Comparison of ENCODE assay signal across 10 cellular contexts in genomic region chr5:143398451-143399237, GRCh38.
DNase-seq lines count a peak whose midpoint lies in the region; ATAC-seq lines count a peak whose summit lies in the region.
"Had no signal": no experiment of that assay in that cellular context is flagged by ENCODE, and none has a peak within 500 bp of the region (broad histone marks: within the 10 kb centered on the region; RNA-seq: fewer than 3 reads in every experiment).

No MANE protein-coding gene starts in this region.

- peak overlapping the region; percentile 92 for H3K4me3 Mint-ChIP-seq in stimulated activated naive CD8-positive, alpha-beta T cell treated with anti-CD3 and anti-CD28 coated beads, Interleukin-15, Interleukin-2, amounts not matched to agents 100 ng/mL and 50 ng/mL, for 24 hours

- H3K36me3 Mint-ChIP-seq in stimulated activated naive CD8-positive, alpha-beta T cell treated with anti-CD3 and anti-CD28 coated beads, Interleukin-15, Interleukin-2, amounts not matched to agents 100 ng/mL and 50 ng/mL, for 24 hours (ENCODE audit: low read depth) = peaks cover 45% of the 10 kb centered on the region

- no peak for DNase-seq in stimulated activated naive CD8-positive, alpha-beta T cell treated with anti-CD3 and anti-CD28 coated beads, Interleukin-15, Interleukin-2, amounts not matched to agents 100 U/mL and 50 U/mL, for 24 hours
- DNase-seq in amniotic epithelial cell (ENCODE audit: low read depth) (peak; percentile 49), medulla oblongata (ENCODE audit: extremely low spot score) (peak; percentile 60)
- DNase-seq: NCI-H510A; stimulated activated CD8-positive, alpha-beta memory T cell treated with anti-CD3 and anti-CD28 coated beads, Interleukin-4, amount 100 ng/mL, for 48 hours had no signal

- no peak overlapping the region for H3K27ac Mint-ChIP-seq in stimulated activated naive CD8-positive, alpha-beta T cell treated with anti-CD3 and anti-CD28 coated beads, Interleukin-15, Interleukin-2, amounts not matched to agents 100 ng/mL and 50 ng/mL, for 24 hours

- H3K27me3 Mint-ChIP-seq in stimulated activated naive CD8-positive, alpha-beta T cell treated with anti-CD3 and anti-CD28 coated beads, Interleukin-15, Interleukin-2, amounts not matched to agents 100 ng/mL and 50 ng/mL, for 24 hours = no peaks in the 10 kb centered on the region

- ATAC-seq in stimulated activated naive CD8-positive, alpha-beta T cell treated with anti-CD3 and anti-CD28 coated beads, Interleukin-15, Interleukin-2, amounts not matched to agents 100 U/mL and 50 U/mL, for 24 hours = no peak
- no peak for ATAC-seq in GM18867 (IDR thresholded peaks at IDR 0.05; ENCODE audit: unreplicated experiment)
- ATAC-seq in activated CD4-positive, CD25-positive, alpha-beta regulatory T cell treated with anti-CD3 and anti-CD28 coated beads, Interleukin-2, amount 50 U/mL, for 24 hours = no peak
- no peak for ATAC-seq in HG03025 (IDR thresholded peaks at IDR 0.05; ENCODE audit: low FRiP score, unreplicated experiment)
- ATAC-seq in HG03045 (IDR thresholded peaks at IDR 0.05; ENCODE audit: unreplicated experiment) = no peak

- H3K4me1 Mint-ChIP-seq in stimulated activated naive CD8-positive, alpha-beta T cell treated with anti-CD3 and anti-CD28 coated beads, Interleukin-15, Interleukin-2, amounts not matched to agents 100 ng/mL and 50 ng/mL, for 24 hours (ENCODE audit: low read depth) = peaks cover 79% of the 10 kb centered on the region

- H3K9me3 Mint-ChIP-seq in stimulated activated naive CD8-positive, alpha-beta T cell treated with anti-CD3 and anti-CD28 coated beads, Interleukin-15, Interleukin-2, amounts not matched to agents 100 ng/mL and 50 ng/mL, for 24 hours = no peaks in the 10 kb centered on the region
